Comparison of ENCODE assay signal across 22 cellular contexts in genomic region chr6:3108746-3109414, GRCh38. TPM values are rescaled to one million over a fixed set of nuclear protein-coding genes. Genes with fewer than 3 reads are reported as not detected.
DNase-seq lines count a peak whose midpoint lies in the region; ATAC-seq and TF ChIP-seq lines count a peak whose summit lies in the region.
"Had no signal": no experiment of that assay in that cellular context is flagged by ENCODE, and none has a peak within 500 bp of the region (broad histone marks: within the 10 kb centered on the region; RNA-seq: fewer than 3 reads in every experiment).

No MANE protein-coding gene starts in this region.

- peaks cover 9% of the 10 kb centered on the region for H3K4me1 Mint-ChIP-seq in T-helper 1 cell treated with Interleukin-12 subunit alpha and Interleukin-12 subunit beta and Interleukin-4 antibody, amounts not matched to agents 30 μg/mL and 1 μg/mL, for 36 hours (ENCODE audit: low read depth)
- no peaks in the 10 kb centered on the region for H3K4me1 Mint-ChIP-seq in H9
- H3K4me1 Mint-ChIP-seq: activated naive CD8-positive, alpha-beta T cell treated with anti-CD3 and anti-CD28 coated beads for 36 hours; brain had no signal

- H3K23ac ChIP-seq in H9 (ENCODE audit: insufficient read length, low read depth, low read length): no peak overlapping the region

- H3K79me1 ChIP-seq in H9 (ENCODE audit: insufficient read depth, low read depth, low read length, poor library complexity, severe bottlenecking): no peaks in the 10 kb centered on the region

- H3K4me3 ChIP-seq in fibroblast of the aortic adventitia (ENCODE audit: low read depth, low read length) (no peak overlapping the region), body of pancreas (no peak overlapping the region)
- H3K4me3 ChIP-seq: gastrocnemius medialis, pancreas, SJCRH30 had no signal

- DNase-seq in T-helper 1 cell (no peak), H9 (no peak), fibroblast of the aortic adventitia (ENCODE audit: low read depth) (peak; percentile 5), sciatic nerve (ENCODE audit: low spot score) (no peak), putamen (ENCODE audit: low spot score) (no peak), NCI-H1436 (lab: John Stamatoyannopoulos, UW) (no peak), body of pancreas (no peak)
- DNase-seq: activated CD4-positive, alpha-beta T cell treated with anti-CD3 and anti-CD28 coated beads for 48 hours; activated naive CD8-positive, alpha-beta T cell treated with anti-CD3 and anti-CD28 coated beads for 36 hours; activated T-cell treated with anti-CD3 and anti-CD28 coated beads for 4 hours; BE2C; cortex of kidney; DMS153; gastrocnemius medialis; HFFc6; NCI-H1092; NCI-H774; pancreas; SJCRH30 had no signal

- H3K56ac ChIP-seq in H9 (ENCODE audit: insufficient read length, low read depth, low read length): no peak overlapping the region

- no peak overlapping the region for H2BK12ac ChIP-seq in H9 (ENCODE audit: insufficient read length, low read depth, low read length)

- H3K36me3 ChIP-seq in body of pancreas (replicated peaks in 1 of 2; ENCODE audit: insufficient read depth in 1 of 2, low read depth in 2 of 2): peaks cover 21 to 22% of the 10 kb centered on the region in 2 donors
- H3K36me3 ChIP-seq: SJCRH30 had no signal

- no CpG with 5 or more reads among the region's 10 CpGs for WGBS in H9 (ENCODE audit: extremely low coverage, insufficient read length, low lambda C conversion rate)
- 88 to 90% methylated on average over 10 of the region's 10 CpGs for WGBS in body of pancreas, 2 donors

- no peaks in the 10 kb centered on the region for H3K9me3 Mint-ChIP-seq in T-helper 1 cell treated with Interleukin-12 subunit alpha and Interleukin-12 subunit beta and Interleukin-4 antibody, amounts not matched to agents 30 μg/mL and 1 μg/mL, for 36 hours
- H3K9me3 Mint-ChIP-seq in H9: no peaks in the 10 kb centered on the region
- H3K9me3 Mint-ChIP-seq: activated naive CD8-positive, alpha-beta T cell treated with anti-CD3 and anti-CD28 coated beads for 36 hours; brain; HFFc6 had no signal

- H4K91ac ChIP-seq in H9 (ENCODE audit: insufficient read length, low read depth, low read length): no peak overlapping the region

- TF ChIP-seq CTCF in H9 (conservative IDR thresholded peaks at IDR 0.05): no peak
- no peak for TF ChIP-seq CTCF in fibroblast of the aortic adventitia (IDR thresholded peaks at IDR 0.05; ENCODE audit: insufficient read depth, low read length)
- TF ChIP-seq CTCF in body of pancreas (IDR thresholded peaks at IDR 0.05): no peak

- H3T11ph ChIP-seq in H9 (ENCODE audit: low read length): no peak overlapping the region

- H2BK5ac ChIP-seq in H9 (ENCODE audit: insufficient read length, low read length): no peak overlapping the region

- H3K4me1 ChIP-seq in H9 (ENCODE audit: insufficient read depth, low read length): no peaks in the 10 kb centered on the region
- no peaks in the 10 kb centered on the region for H3K4me1 ChIP-seq in body of pancreas
- H3K4me1 ChIP-seq: BE2C, gastrocnemius medialis, pancreas, SJCRH30 had no signal

- no peak overlapping the region for H3K14ac ChIP-seq in H9 (ENCODE audit: insufficient read depth, low read length)

- no peak overlapping the region for H2AK5ac ChIP-seq in H9 (ENCODE audit: insufficient read length, low read length)

- no peak overlapping the region for H3K18ac ChIP-seq in H9 (ENCODE audit: insufficient read length, low read depth, low read length)

- H3K23me2 ChIP-seq in H9 (ENCODE audit: insufficient read length, low read depth, low read length, poor library complexity, severe bottlenecking): no peaks in the 10 kb centered on the region

- no peak overlapping the region for H4K8ac ChIP-seq in H9 (replicated peaks; ENCODE audit: insufficient read length, low read depth, low read length)

- no peak overlapping the region for H4K5ac ChIP-seq in H9 (ENCODE audit: insufficient read length, low read depth, low read length)

- no peak overlapping the region for H3K9ac ChIP-seq in H9 (ENCODE audit: extremely low read depth, insufficient read length, low read length)

- intact Hi-C loops in sciatic nerve (cut with DNase I) (no loop called here), body of pancreas (cut with DNase I) (no loop called here)

- H4K20me1 ChIP-seq in H9 (ENCODE audit: control insufficient read depth, insufficient read depth, insufficient read length): no peaks in the 10 kb centered on the region

- H3K36me3 Mint-ChIP-seq in T-helper 1 cell treated with Interleukin-12 subunit alpha and Interleukin-12 subunit beta and Interleukin-4 antibody, amounts not matched to agents 30 μg/mL and 1 μg/mL, for 36 hours (ENCODE audit: low read depth): peaks cover 44% of the 10 kb centered on the region
- peaks cover 27 to 87% (median 35%) of the 10 kb centered on the region in 3 experiments for H3K36me3 Mint-ChIP-seq in H9 (ENCODE audit: insufficient read depth in 1 of 3, low read depth in 3 of 3)

- no peaks in the 10 kb centered on the region for H3K27me3 Mint-ChIP-seq in T-helper 1 cell treated with Interleukin-12 subunit alpha and Interleukin-12 subunit beta and Interleukin-4 antibody, amounts not matched to agents 30 μg/mL and 1 μg/mL, for 36 hours (ENCODE audit: low read depth)
- H3K27me3 Mint-ChIP-seq in H9 (ENCODE audit: low read depth): no peaks in the 10 kb centered on the region
- H3K27me3 Mint-ChIP-seq: activated naive CD8-positive, alpha-beta T cell treated with anti-CD3 and anti-CD28 coated beads for 36 hours had no signal

- H3K4ac ChIP-seq in H9 (ENCODE audit: low read depth, low read length): no peak overlapping the region

- no peak overlapping the region for H3K4me2 ChIP-seq in H9 (ENCODE audit: insufficient read depth, insufficient read length, low read length)

- H2AFZ ChIP-seq in H9 (ENCODE audit: low read length): no peak overlapping the region

- H3K27ac ChIP-seq in H9 (ENCODE audit: insufficient read length, low read depth, low read length) (no peak overlapping the region), body of pancreas (no peak overlapping the region)
- H3K27ac ChIP-seq: gastrocnemius medialis, pancreas, SJCRH30 had no signal

- H2BK15ac ChIP-seq in H9 (ENCODE audit: low read depth, low read length): no peak overlapping the region

- no peaks in the 10 kb centered on the region for H3K79me2 ChIP-seq in H9 (ENCODE audit: insufficient read depth, low read length)

- H2BK120ac ChIP-seq in H9 (ENCODE audit: low read depth, low read length, poor library complexity, severe bottlenecking): no peak overlapping the region

- no peak for TF ChIP-seq POLR2A in body of pancreas (IDR thresholded peaks at IDR 0.05)

- ATAC-seq in sciatic nerve (peak; percentile 71), body of pancreas (no peak)
- ATAC-seq: gastrocnemius medialis, left lobe of liver had no signal

- H3K4me3 Mint-ChIP-seq in T-helper 1 cell treated with Interleukin-12 subunit alpha and Interleukin-12 subunit beta and Interleukin-4 antibody, amounts not matched to agents 30 μg/mL and 1 μg/mL, for 36 hours: no peak overlapping the region
- no peak overlapping the region for H3K4me3 Mint-ChIP-seq in H9
- H3K4me3 Mint-ChIP-seq: activated naive CD8-positive, alpha-beta T cell treated with anti-CD3 and anti-CD28 coated beads for 36 hours; brain; HFFc6 had no signal

- H3K9me3 ChIP-seq in H9 (ENCODE audit: control insufficient read depth, low read depth, low read length) (no peaks in the 10 kb centered on the region), body of pancreas (no peaks in the 10 kb centered on the region)
- H3K9me3 ChIP-seq: BE2C, gastrocnemius medialis, pancreas, SJCRH30 had no signal

- no peak overlapping the region for H2BK20ac ChIP-seq in H9 (ENCODE audit: low read depth, low read length, poor library complexity, severe bottlenecking)

- H3K27me3 ChIP-seq in H9 (ENCODE audit: insufficient read depth, low read length): no peaks in the 10 kb centered on the region
- no peaks in the 10 kb centered on the region for H3K27me3 ChIP-seq in body of pancreas
- H3K27me3 ChIP-seq: BE2C, gastrocnemius medialis, pancreas, SJCRH30 had no signal

- H3K27ac Mint-ChIP-seq in T-helper 1 cell treated with Interleukin-12 subunit alpha and Interleukin-12 subunit beta and Interleukin-4 antibody, amounts not matched to agents 30 μg/mL and 1 μg/mL, for 36 hours: peak overlapping the region; percentile 42
- peak overlapping the region in 2 of 3 experiments; percentile 1 to 10; a peak in 5 of 7 replicates for H3K27ac Mint-ChIP-seq in H9
- H3K27ac Mint-ChIP-seq: activated naive CD8-positive, alpha-beta T cell treated with anti-CD3 and anti-CD28 coated beads for 36 hours; brain; HFFc6 had no signal

RNA-seq across cellular contexts. Expression of gene BPHL, which starts 9.6 kb away (rescaled TPM):
- 48.7 and 50.2 TPM in 2 replicates for total RNA-seq in H9 (2021)
- 14.8 and 17.7 TPM in 2 replicates for total RNA-seq in fibroblast of the aortic adventitia (ENCODE audit: low replicate concordance)
- 15.7 TPM for total RNA-seq in sciatic nerve
- 10 to 100 TPM; 15.6 to 21.8 TPM for total RNA-seq in body of pancreas

RNA-seq across cellular contexts. Expression of gene RIPK1, which starts 40.6 kb away (rescaled TPM):
- total RNA-seq in H9 (2021): 24.6 and 25.1 TPM in 2 replicates
- total RNA-seq in fibroblast of the aortic adventitia (ENCODE audit: low replicate concordance): 20.0 and 34.4 TPM in 2 replicates
- total RNA-seq in sciatic nerve: 25.9 TPM
- 10 to 100 TPM; 11.4 to 14.2 TPM for total RNA-seq in body of pancreas

RNA-seq across cellular contexts. Expression of gene TUBB2A, which starts 48.5 kb away (rescaled TPM):
- total RNA-seq in H9 (2021): 258 and 268 TPM in 2 replicates
- 5.0 and 45.5 TPM in 2 replicates for total RNA-seq in fibroblast of the aortic adventitia (ENCODE audit: low replicate concordance)
- total RNA-seq in sciatic nerve: 53.1 TPM
- total RNA-seq in body of pancreas: 10 to 100 TPM; 44.9 to 54.1 TPM
